23 cellular contexts compared by ENCODE assay signal in genomic region chr20:8007490-8007889, GRCh38. TPM values are rescaled to one million over a fixed set of nuclear protein-coding genes. Genes with fewer than 3 reads are reported as not detected.
DNase-seq lines count a peak whose midpoint lies in the region; ATAC-seq, FAIRE-seq and TF ChIP-seq lines count a peak whose summit lies in the region.
"Had no signal": no experiment of that assay in that cellular context is flagged by ENCODE, and none has a peak within 500 bp of the region (broad histone marks: within the 10 kb centered on the region; RNA-seq: fewer than 3 reads in every experiment).

No MANE protein-coding gene starts in this region.

- WGBS in small intestine, 3 donors = 86 to 92% (median 88%) methylated on average over 1 of the region's 1 CpG

- no peak for ATAC-seq in CD8-positive, alpha-beta T cell
- ATAC-seq in GM19467 (IDR thresholded peaks at IDR 0.05; ENCODE audit: unreplicated experiment) = no peak
- ATAC-seq: A549, PC-3 had no signal

- H3K27ac ChIP-seq in small intestine (ENCODE audit: low read depth in 1 of 2, low read length in 1 of 2) = no peak overlapping the region
- no peak overlapping the region for H3K27ac ChIP-seq in CD8-positive, alpha-beta T cell (ENCODE audit: low read depth, low read length)
- H3K27ac ChIP-seq: A549, C4-2B, HL-60, KMS-11 had no signal

- peak; percentile 43 for DNase-seq in NCI-H345 (lab: John Stamatoyannopoulos, UW)
- no peak for DNase-seq in NCI-H345 treated with DMSO at 0.1 percent for 48 hours (lab: John Stamatoyannopoulos, UW; ENCODE audit: unreplicated experiment)
- DNase-seq in NCI-H2029 (lab: John Stamatoyannopoulos, UW) = peak; percentile 80
- DNase-seq in OCI-M1 (lab: John Stamatoyannopoulos, UW) = peak; percentile 51
- DNase-seq in small intestine = peak; percentile 14
- DNase-seq in CD8-positive, alpha-beta T cell = no peak
- DNase-seq in SKM-1 treated with dmso at 0.1 percent for 144 hours (lab: John Stamatoyannopoulos, UW; ENCODE audit: unreplicated experiment) = no peak
- DNase-seq: DND-41; GDM1; HFFc6; MG63; NCI-H1694; NCI-H2171 treated with DMSO at 0.1 percent for 48 hours; NCI-H524 treated with DMSO at 0.1 percent for 48 hours; NK-92 treated with Interleukin-12 subunit alpha and Interleukin-12 subunit beta, amount 100 ng/mL, for 24 hours; PC-3 had no signal

- no peak overlapping the region for H3K4me3 ChIP-seq in small intestine (ENCODE audit: low read depth in 1 of 2, low read length in 2 of 2)
- H3K4me3 ChIP-seq in CD8-positive, alpha-beta T cell (ENCODE audit: low read depth, low read length) = no peak overlapping the region
- H3K4me3 ChIP-seq: A549, MG63 had no signal

- H3K27ac Mint-ChIP-seq in CD8-positive, alpha-beta T cell = no peak overlapping the region
- H3K27ac Mint-ChIP-seq: HFFc6 had no signal

- POLR2A ChIA-PET in CD8-positive, alpha-beta T cell (lab: Charles Lee) = no interaction called here

- no peaks in the 10 kb centered on the region for H3K4me1 ChIP-seq in small intestine (ENCODE audit: control insufficient read depth in 2 of 2, insufficient read depth in 1 of 2, low read depth in 1 of 2, low read length in 1 of 2)
- H3K4me1 ChIP-seq in CD8-positive, alpha-beta T cell (ENCODE audit: insufficient read depth, low read length) = no peaks in the 10 kb centered on the region
- H3K4me1 ChIP-seq: A549 had no signal

- H3K27me3 Mint-ChIP-seq in CD8-positive, alpha-beta T cell (ENCODE audit: low read depth) = no peaks in the 10 kb centered on the region

- TF ChIP-seq CTCF in CD8-positive, alpha-beta T cell (IDR thresholded peaks at IDR 0.05) = no peak

- no peaks in the 10 kb centered on the region for H3K27me3 ChIP-seq in small intestine (ENCODE audit: control insufficient read depth in 2 of 2, insufficient read depth in 2 of 2, low read length in 2 of 2)
- H3K27me3 ChIP-seq in CD8-positive, alpha-beta T cell (ENCODE audit: insufficient read depth, low read length) = no peaks in the 10 kb centered on the region
- H3K27me3 ChIP-seq: MG63 had no signal

- peaks cover 13% of the 10 kb centered on the region for H3K4me1 Mint-ChIP-seq in CD8-positive, alpha-beta T cell (ENCODE audit: low read depth)

- H3K4me3 Mint-ChIP-seq in CD8-positive, alpha-beta T cell = no peak overlapping the region
- H3K4me3 Mint-ChIP-seq: HFFc6 had no signal

- no peaks in the 10 kb centered on the region for H3K36me3 ChIP-seq in small intestine (ENCODE audit: control insufficient read depth in 2 of 2, insufficient read depth in 2 of 2, low read length in 2 of 2)
- H3K36me3 ChIP-seq in CD8-positive, alpha-beta T cell (ENCODE audit: insufficient read depth, low read length) = peaks cover 5% of the 10 kb centered on the region

- peaks cover 58% of the 10 kb centered on the region for H3K36me3 Mint-ChIP-seq in CD8-positive, alpha-beta T cell

- intact Hi-C loops in CD8-positive, alpha-beta T cell (cut with DNase I, micrococcal nuclease) = no loop called here

- CTCF ChIA-PET in CD8-positive, alpha-beta T cell (lab: Charles Lee) = no interaction called here

- no peaks in the 10 kb centered on the region for H3K9me3 Mint-ChIP-seq in CD8-positive, alpha-beta T cell
- H3K9me3 Mint-ChIP-seq: HFFc6 had no signal

- FAIRE-seq in small intestine (lab: Jason Lieb, UNC) = no peak
- FAIRE-seq: A549, GM19239, H1 had no signal

- no peaks in the 10 kb centered on the region for H3K9me3 ChIP-seq in small intestine (ENCODE audit: control insufficient read depth, low read depth)
- H3K9me3 ChIP-seq in CD8-positive, alpha-beta T cell (ENCODE audit: low read length) = no peaks in the 10 kb centered on the region
- H3K9me3 ChIP-seq: A549, MG63 had no signal

RNA-seq across cellular contexts. Expression of gene TMX4, which starts 12.1 kb away (rescaled TPM):
- polyA plus RNA-seq in small intestine = 10 to 100 TPM in 1 of 3 donors, 1 to 10 TPM in 2; 4.7 to 16.1 (median 5.4) TPM
- 10 to 100 TPM; 45.6 to 47.9 TPM for total RNA-seq in CD8-positive, alpha-beta T cell

Comparison
In these comparisons a context has a peak if more than half of its experiments do, and no peak if none do; other contexts are left out.
1. DNase-seq: peak in NCI-H345 (single experiment), NCI-H2029 (single experiment), OCI-M1 (single experiment) and small intestine (single experiment); none in NCI-H345 treated with DMSO at 0.1 percent for 48 hours (single experiment), CD8-positive, alpha-beta T cell (0 of 7) and SKM-1 treated with dmso at 0.1 percent for 144 hours (single experiment).